ENCODE assay signal across 11 cellular contexts in genomic region chr13:107960301-107960700, GRCh38.
DNase-seq lines count a peak whose midpoint lies in the region; ATAC-seq, FAIRE-seq and TF ChIP-seq lines count a peak whose summit lies in the region.
"Had no signal": no experiment of that assay in that cellular context is flagged by ENCODE, and none has a peak within 500 bp of the region (broad histone marks: within the 10 kb centered on the region; RNA-seq: fewer than 3 reads in every experiment).

No MANE protein-coding gene starts in this region.

- H3K9me3 ChIP-seq in endodermal cell (ENCODE audit: control insufficient read depth, low read length) = no peaks in the 10 kb centered on the region
- H3K9me3 ChIP-seq: BLaER1 treated with 17β-estradiol and CSF1 and Interleukin-3, amounts not matched to agents 10 nM and 100 nM had no signal

- H3K9ac ChIP-seq in endodermal cell (ENCODE audit: extremely low read depth, low read length, poor library complexity, severe bottlenecking) = no peak overlapping the region
- H3K9ac ChIP-seq: BLaER1 treated with 17β-estradiol and CSF1 and Interleukin-3, amounts not matched to agents 10 nM and 100 nM had no signal

- ATAC-seq in WTC11 (peak; percentile 51; the same call in 1 of the 2 replicates), GM18858 (IDR thresholded peaks at IDR 0.05; ENCODE audit: unreplicated experiment) (no peak), HG02588 (IDR thresholded peaks at IDR 0.05; ENCODE audit: unreplicated experiment) (no peak), GM21423 (IDR thresholded peaks at IDR 0.05; ENCODE audit: unreplicated experiment) (no peak)

- H3K4me1 Mint-ChIP-seq in WTC11 = peaks cover 12% of the 10 kb centered on the region
- H3K4me1 Mint-ChIP-seq in endodermal cell = peaks cover 27% of the 10 kb centered on the region
- H3K4me1 Mint-ChIP-seq: CD4-positive, CD25-positive, alpha-beta regulatory T cell had no signal

- H3K27me3 ChIP-seq in endodermal cell (ENCODE audit: control insufficient read depth, insufficient read depth, low read length, poor library complexity, severe bottlenecking) = no peaks in the 10 kb centered on the region
- no peaks in the 10 kb centered on the region for H3K27me3 ChIP-seq in brain microvascular endothelial cell (replicated peaks)
- H3K27me3 ChIP-seq: BLaER1 treated with 17β-estradiol and CSF1 and Interleukin-3, amounts not matched to agents 10 nM and 100 nM had no signal

- no peak overlapping the region for H3K4me3 ChIP-seq in endodermal cell (ENCODE audit: low read length)
- H3K4me3 ChIP-seq in brain microvascular endothelial cell (ENCODE audit: low read depth, low read length) = no peak overlapping the region
- H3K4me3 ChIP-seq: BLaER1 treated with 17β-estradiol and CSF1 and Interleukin-3, amounts not matched to agents 10 nM and 100 nM had no signal

- no peaks in the 10 kb centered on the region for H3K27me3 Mint-ChIP-seq in WTC11 (ENCODE audit: low read depth)
- no peaks in the 10 kb centered on the region for H3K27me3 Mint-ChIP-seq in endodermal cell (ENCODE audit: insufficient read depth)
- H3K27me3 Mint-ChIP-seq: CD4-positive, CD25-positive, alpha-beta regulatory T cell had no signal

- TF ChIP-seq CTCF in WTC11 (IDR thresholded peaks at IDR 0.05) = no peak
- TF ChIP-seq CTCF in endodermal cell (conservative IDR thresholded peaks at IDR 0.05) = no peak
- TF ChIP-seq CTCF in brain microvascular endothelial cell (IDR thresholded peaks at IDR 0.05; ENCODE audit: low read depth, low read length, missing control alignments) = no peak

- H3K4me1 ChIP-seq in endodermal cell (ENCODE audit: control insufficient read depth, insufficient read depth, low read length) = peaks cover 3% of the 10 kb centered on the region
- H3K4me1 ChIP-seq: BLaER1 treated with 17β-estradiol and CSF1 and Interleukin-3, amounts not matched to agents 10 nM and 100 nM had no signal

- H3K36me3 Mint-ChIP-seq in WTC11 = no peaks in the 10 kb centered on the region
- no peaks in the 10 kb centered on the region for H3K36me3 Mint-ChIP-seq in endodermal cell (ENCODE audit: low read depth)
- H3K36me3 Mint-ChIP-seq: CD4-positive, CD25-positive, alpha-beta regulatory T cell had no signal

- no peak overlapping the region for H3K27ac Mint-ChIP-seq in WTC11
- H3K27ac Mint-ChIP-seq in endodermal cell = no peak overlapping the region
- H3K27ac Mint-ChIP-seq: CD4-positive, CD25-positive, alpha-beta regulatory T cell had no signal

- peaks cover under 1% of the 10 kb centered on the region; the same call in 1 of the 2 replicates for H3K9me3 Mint-ChIP-seq in WTC11
- H3K9me3 Mint-ChIP-seq in endodermal cell = peaks cover 2% of the 10 kb centered on the region

- FAIRE-seq in H54 (lab: Jason Lieb, UNC) = peak; percentile 68

- H3K4me3 Mint-ChIP-seq in WTC11 = no peak overlapping the region
- no peak overlapping the region for H3K4me3 Mint-ChIP-seq in endodermal cell
- H3K4me3 Mint-ChIP-seq: CD4-positive, CD25-positive, alpha-beta regulatory T cell had no signal

- 71% methylated on average over 1 of the region's 1 CpG; no CpG with 5 or more reads in 1 of the 2 experiments for WGBS in endodermal cell (ENCODE audit: insufficient coverage in 1 of 2, insufficient read length in 1 of 2), 2 experiments

- POLR2A ChIA-PET in WTC11 (lab: Charles Lee) = no interaction called here

- CTCF ChIA-PET in WTC11 (lab: Charles Lee) = no interaction called here

- no peak for TF ChIP-seq POLR2A in H54 (IDR thresholded peaks at IDR 0.05; ENCODE audit: low read depth, low read length)

- no peaks in the 10 kb centered on the region for H3K36me3 ChIP-seq in endodermal cell (ENCODE audit: control insufficient read depth, insufficient read depth, low read length)
- H3K36me3 ChIP-seq in brain microvascular endothelial cell (replicated peaks) = no peaks in the 10 kb centered on the region
- H3K36me3 ChIP-seq: BLaER1 treated with 17β-estradiol and CSF1 and Interleukin-3, amounts not matched to agents 10 nM and 100 nM had no signal

- DNase-seq in H54 (ENCODE audit: insufficient read length, low spot score) = no peak
- no peak for DNase-seq in WTC11 (ENCODE audit: low spot score)
- peak; percentile 63 for DNase-seq in endodermal cell
- DNase-seq in kidney glomerular epithelial cell (lab: John Stamatoyannopoulos, UW) = peak; percentile 14
- DNase-seq in brain microvascular endothelial cell = no peak
- DNase-seq: ACHN; CD4-positive, CD25-positive, alpha-beta regulatory T cell had no signal

- in situ Hi-C loops in brain microvascular endothelial cell (cut with HindIII; ENCODE audit: low pct_ligation_motif_present, low sequenced_read_pairs) = no loop called here

- H3K27ac ChIP-seq in endodermal cell (ENCODE audit: low read depth, low read length) = no peak overlapping the region
- H3K27ac ChIP-seq in brain microvascular endothelial cell = no peak overlapping the region
- H3K27ac ChIP-seq: BLaER1 treated with 17β-estradiol and CSF1 and Interleukin-3, amounts not matched to agents 10 nM and 100 nM had no signal

TF ChIP-seq in WTC11, 78 proteins besides CTCF, POLR2A, EP300 and RAD21:
- no peak for TF ChIP-seq USF2 (CRISPR knock-in tag; IDR thresholded peaks at IDR 0.05)
- no peak for TF ChIP-seq ZNF281 (CRISPR knock-in tag; IDR thresholded peaks at IDR 0.05)
- no peak for TF ChIP-seq SOX15 (CRISPR knock-in tag; IDR thresholded peaks at IDR 0.05)
- TF ChIP-seq PRDM15 (CRISPR knock-in tag; IDR thresholded peaks at IDR 0.05) = no peak
- TF ChIP-seq SP1 (CRISPR knock-in tag; conservative IDR thresholded peaks at IDR 0.05) = no peak
- no peak for TF ChIP-seq JAZF1 (CRISPR knock-in tag; IDR thresholded peaks at IDR 0.05)
- TF ChIP-seq TCF7 (CRISPR knock-in tag; IDR thresholded peaks at IDR 0.05; ENCODE audit: low read depth) = no peak
- no peak for TF ChIP-seq GTF2I (CRISPR knock-in tag; conservative IDR thresholded peaks at IDR 0.05)

Comparison
In these comparisons a context has a peak if more than half of its experiments do, and no peak if none do; other contexts are left out.
1. DNase-seq: peak in endodermal cell (single experiment) and kidney glomerular epithelial cell (single experiment); none in H54 (single experiment), WTC11 (single experiment) and brain microvascular endothelial cell (single experiment).